Comparison of ENCODE assay signal across 2 cellular contexts in the genomic region with DNA sequence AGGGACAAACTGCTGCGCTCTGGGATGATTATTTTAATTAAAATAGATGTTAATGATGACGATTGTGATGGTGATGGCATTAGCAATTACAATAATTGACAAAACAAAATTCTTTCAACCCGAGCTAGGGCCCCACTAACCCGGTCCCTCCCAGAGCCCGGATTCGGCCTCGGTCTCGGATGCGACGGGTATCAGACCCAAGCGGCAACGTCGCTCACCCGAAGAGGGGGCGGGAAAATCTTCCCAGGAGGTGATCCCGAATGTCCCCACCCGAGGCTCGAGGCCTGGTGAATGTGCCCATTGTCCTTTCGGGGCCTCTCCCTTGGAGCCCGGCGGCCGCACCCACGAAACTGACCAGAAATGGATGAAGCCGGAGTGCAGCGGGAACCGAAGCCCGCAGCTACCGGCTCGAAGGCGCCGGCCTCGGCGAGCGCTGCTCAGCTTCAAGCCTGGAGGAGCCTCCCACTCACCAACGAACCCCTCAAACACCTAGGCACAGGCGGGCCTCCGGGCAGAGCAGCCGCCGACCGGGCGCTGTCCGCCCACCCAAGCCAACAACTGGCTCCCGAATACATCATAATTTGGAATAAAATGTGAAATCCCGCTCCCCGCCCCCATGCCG.
TF ChIP-seq lines count a peak whose summit lies in the region.

No MANE protein-coding gene starts in this region.

TF ChIP-seq in liver, 16 proteins besides CTCF, POLR2A, EP300 and RAD21:
- TF ChIP-seq, protein P1, sequence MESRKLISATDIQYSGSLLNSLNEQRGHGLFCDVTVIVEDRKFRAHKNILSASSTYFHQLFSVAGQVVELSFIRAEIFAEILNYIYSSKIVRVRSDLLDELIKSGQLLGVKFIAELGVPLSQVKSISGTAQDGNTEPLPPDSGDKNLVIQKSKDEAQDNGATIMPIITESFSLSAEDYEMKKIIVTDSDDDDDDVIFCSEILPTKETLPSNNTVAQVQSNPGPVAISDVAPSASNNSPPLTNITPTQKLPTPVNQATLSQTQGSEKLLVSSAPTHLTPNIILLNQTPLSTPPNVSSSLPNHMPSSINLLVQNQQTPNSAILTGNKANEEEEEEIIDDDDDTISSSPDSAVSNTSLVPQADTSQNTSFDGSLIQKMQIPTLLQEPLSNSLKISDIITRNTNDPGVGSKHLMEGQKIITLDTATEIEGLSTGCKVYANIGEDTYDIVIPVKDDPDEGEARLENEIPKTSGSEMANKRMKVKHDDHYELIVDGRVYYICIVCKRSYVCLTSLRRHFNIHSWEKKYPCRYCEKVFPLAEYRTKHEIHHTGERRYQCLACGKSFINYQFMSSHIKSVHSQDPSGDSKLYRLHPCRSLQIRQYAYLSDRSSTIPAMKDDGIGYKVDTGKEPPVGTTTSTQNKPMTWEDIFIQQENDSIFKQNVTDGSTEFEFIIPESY (IDR thresholded peaks at IDR 0.05) = no peak
- TF ChIP-seq GABPA (IDR thresholded peaks at IDR 0.05 in 1 of 2, conservative IDR thresholded peaks at IDR 0.05 in 1 of 2) (no peak), NR2F2 (IDR thresholded peaks at IDR 0.05) (no peak), JUND (IDR thresholded peaks at IDR 0.05) (no peak), FOXA2 (IDR thresholded peaks at IDR 0.05) (no peak), YY1 (IDR thresholded peaks at IDR 0.05) (no peak), TAF1 (conservative IDR thresholded peaks at IDR 0.05) (no peak), RXRA (IDR thresholded peaks at IDR 0.05) (no peak), HNF4G (IDR thresholded peaks at IDR 0.05) (no peak), FOXA1 (IDR thresholded peaks at IDR 0.05) (no peak), HNF4A (conservative IDR thresholded peaks at IDR 0.05) (no peak), EGR1 (IDR thresholded peaks at IDR 0.05; ENCODE audit: low read depth in 2 of 2) (no peak), SP1 (IDR thresholded peaks at IDR 0.05) (no peak)
- TF ChIP-seq, protein P2, sequence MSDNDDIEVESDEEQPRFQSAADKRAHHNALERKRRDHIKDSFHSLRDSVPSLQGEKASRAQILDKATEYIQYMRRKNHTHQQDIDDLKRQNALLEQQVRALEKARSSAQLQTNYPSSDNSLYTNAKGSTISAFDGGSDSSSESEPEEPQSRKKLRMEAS (IDR thresholded peaks at IDR 0.05) = no peak
- TF ChIP-seq, protein P3, sequence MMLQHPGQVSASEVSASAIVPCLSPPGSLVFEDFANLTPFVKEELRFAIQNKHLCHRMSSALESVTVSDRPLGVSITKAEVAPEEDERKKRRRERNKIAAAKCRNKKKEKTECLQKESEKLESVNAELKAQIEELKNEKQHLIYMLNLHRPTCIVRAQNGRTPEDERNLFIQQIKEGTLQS (IDR thresholded peaks at IDR 0.05) = no peak
- TF ChIP-seq, protein P4, sequence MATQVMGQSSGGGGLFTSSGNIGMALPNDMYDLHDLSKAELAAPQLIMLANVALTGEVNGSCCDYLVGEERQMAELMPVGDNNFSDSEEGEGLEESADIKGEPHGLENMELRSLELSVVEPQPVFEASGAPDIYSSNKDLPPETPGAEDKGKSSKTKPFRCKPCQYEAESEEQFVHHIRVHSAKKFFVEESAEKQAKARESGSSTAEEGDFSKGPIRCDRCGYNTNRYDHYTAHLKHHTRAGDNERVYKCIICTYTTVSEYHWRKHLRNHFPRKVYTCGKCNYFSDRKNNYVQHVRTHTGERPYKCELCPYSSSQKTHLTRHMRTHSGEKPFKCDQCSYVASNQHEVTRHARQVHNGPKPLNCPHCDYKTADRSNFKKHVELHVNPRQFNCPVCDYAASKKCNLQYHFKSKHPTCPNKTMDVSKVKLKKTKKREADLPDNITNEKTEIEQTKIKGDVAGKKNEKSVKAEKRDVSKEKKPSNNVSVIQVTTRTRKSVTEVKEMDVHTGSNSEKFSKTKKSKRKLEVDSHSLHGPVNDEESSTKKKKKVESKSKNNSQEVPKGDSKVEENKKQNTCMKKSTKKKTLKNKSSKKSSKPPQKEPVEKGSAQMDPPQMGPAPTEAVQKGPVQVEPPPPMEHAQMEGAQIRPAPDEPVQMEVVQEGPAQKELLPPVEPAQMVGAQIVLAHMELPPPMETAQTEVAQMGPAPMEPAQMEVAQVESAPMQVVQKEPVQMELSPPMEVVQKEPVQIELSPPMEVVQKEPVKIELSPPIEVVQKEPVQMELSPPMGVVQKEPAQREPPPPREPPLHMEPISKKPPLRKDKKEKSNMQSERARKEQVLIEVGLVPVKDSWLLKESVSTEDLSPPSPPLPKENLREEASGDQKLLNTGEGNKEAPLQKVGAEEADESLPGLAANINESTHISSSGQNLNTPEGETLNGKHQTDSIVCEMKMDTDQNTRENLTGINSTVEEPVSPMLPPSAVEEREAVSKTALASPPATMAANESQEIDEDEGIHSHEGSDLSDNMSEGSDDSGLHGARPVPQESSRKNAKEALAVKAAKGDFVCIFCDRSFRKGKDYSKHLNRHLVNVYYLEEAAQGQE (IDR thresholded peaks at IDR 0.05) = no peak

TF ChIP-seq in HepG2, 621 proteins besides CTCF, POLR2A, EP300 and RAD21:
- TF ChIP-seq LCORL (IDR thresholded peaks at IDR 0.05) = no peak
- TF ChIP-seq LCORL (CRISPR knock-in tag; IDR thresholded peaks at IDR 0.05) = no peak
- TF ChIP-seq, protein P5, sequence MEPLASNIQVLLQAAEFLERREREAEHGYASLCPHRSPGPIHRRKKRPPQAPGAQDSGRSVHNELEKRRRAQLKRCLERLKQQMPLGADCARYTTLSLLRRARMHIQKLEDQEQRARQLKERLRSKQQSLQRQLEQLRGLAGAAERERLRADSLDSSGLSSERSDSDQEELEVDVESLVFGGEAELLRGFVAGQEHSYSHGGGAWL (CRISPR knock-in tag; IDR thresholded peaks at IDR 0.05) = no peak
- no peak for TF ChIP-seq MAF1 (CRISPR knock-in tag; IDR thresholded peaks at IDR 0.05; ENCODE audit: borderline replicate concordance)
- no peak for TF ChIP-seq NPAS2 (CRISPR knock-in tag; IDR thresholded peaks at IDR 0.05; ENCODE audit: borderline replicate concordance)
- TF ChIP-seq ZNF788 (CRISPR knock-in tag; IDR thresholded peaks at IDR 0.05; ENCODE audit: borderline replicate concordance) = no peak
- no peak for TF ChIP-seq ZNF782 (CRISPR knock-in tag; IDR thresholded peaks at IDR 0.05; ENCODE audit: borderline replicate concordance)
- no peak for TF ChIP-seq JARID2 (CRISPR knock-in tag; IDR thresholded peaks at IDR 0.05; ENCODE audit: insufficient replicate concordance)
- no peak for TF ChIP-seq NFATC3 (CRISPR knock-in tag; IDR thresholded peaks at IDR 0.05)
- TF ChIP-seq, protein P6, sequence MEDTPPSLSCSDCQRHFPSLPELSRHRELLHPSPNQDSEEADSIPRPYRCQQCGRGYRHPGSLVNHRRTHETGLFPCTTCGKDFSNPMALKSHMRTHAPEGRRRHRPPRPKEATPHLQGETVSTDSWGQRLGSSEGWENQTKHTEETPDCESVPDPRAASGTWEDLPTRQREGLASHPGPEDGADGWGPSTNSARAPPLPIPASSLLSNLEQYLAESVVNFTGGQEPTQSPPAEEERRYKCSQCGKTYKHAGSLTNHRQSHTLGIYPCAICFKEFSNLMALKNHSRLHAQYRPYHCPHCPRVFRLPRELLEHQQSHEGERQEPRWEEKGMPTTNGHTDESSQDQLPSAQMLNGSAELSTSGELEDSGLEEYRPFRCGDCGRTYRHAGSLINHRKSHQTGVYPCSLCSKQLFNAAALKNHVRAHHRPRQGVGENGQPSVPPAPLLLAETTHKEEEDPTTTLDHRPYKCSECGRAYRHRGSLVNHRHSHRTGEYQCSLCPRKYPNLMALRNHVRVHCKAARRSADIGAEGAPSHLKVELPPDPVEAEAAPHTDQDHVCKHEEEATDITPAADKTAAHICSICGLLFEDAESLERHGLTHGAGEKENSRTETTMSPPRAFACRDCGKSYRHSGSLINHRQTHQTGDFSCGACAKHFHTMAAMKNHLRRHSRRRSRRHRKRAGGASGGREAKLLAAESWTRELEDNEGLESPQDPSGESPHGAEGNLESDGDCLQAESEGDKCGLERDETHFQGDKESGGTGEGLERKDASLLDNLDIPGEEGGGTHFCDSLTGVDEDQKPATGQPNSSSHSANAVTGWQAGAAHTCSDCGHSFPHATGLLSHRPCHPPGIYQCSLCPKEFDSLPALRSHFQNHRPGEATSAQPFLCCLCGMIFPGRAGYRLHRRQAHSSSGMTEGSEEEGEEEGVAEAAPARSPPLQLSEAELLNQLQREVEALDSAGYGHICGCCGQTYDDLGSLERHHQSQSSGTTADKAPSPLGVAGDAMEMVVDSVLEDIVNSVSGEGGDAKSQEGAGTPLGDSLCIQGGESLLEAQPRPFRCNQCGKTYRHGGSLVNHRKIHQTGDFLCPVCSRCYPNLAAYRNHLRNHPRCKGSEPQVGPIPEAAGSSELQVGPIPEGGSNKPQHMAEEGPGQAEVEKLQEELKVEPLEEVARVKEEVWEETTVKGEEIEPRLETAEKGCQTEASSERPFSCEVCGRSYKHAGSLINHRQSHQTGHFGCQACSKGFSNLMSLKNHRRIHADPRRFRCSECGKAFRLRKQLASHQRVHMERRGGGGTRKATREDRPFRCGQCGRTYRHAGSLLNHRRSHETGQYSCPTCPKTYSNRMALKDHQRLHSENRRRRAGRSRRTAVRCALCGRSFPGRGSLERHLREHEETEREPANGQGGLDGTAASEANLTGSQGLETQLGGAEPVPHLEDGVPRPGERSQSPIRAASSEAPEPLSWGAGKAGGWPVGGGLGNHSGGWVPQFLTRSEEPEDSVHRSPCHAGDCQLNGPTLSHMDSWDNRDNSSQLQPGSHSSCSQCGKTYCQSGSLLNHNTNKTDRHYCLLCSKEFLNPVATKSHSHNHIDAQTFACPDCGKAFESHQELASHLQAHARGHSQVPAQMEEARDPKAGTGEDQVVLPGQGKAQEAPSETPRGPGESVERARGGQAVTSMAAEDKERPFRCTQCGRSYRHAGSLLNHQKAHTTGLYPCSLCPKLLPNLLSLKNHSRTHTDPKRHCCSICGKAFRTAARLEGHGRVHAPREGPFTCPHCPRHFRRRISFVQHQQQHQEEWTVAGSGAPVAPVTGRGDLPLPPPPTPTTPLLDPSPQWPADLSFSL (CRISPR knock-in tag; IDR thresholded peaks at IDR 0.05) = no peak
- TF ChIP-seq, protein P7, sequence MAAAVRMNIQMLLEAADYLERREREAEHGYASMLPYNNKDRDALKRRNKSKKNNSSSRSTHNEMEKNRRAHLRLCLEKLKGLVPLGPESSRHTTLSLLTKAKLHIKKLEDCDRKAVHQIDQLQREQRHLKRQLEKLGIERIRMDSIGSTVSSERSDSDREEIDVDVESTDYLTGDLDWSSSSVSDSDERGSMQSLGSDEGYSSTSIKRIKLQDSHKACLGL (CRISPR knock-in tag; IDR thresholded peaks at IDR 0.05) = no peak
- TF ChIP-seq, protein P8, sequence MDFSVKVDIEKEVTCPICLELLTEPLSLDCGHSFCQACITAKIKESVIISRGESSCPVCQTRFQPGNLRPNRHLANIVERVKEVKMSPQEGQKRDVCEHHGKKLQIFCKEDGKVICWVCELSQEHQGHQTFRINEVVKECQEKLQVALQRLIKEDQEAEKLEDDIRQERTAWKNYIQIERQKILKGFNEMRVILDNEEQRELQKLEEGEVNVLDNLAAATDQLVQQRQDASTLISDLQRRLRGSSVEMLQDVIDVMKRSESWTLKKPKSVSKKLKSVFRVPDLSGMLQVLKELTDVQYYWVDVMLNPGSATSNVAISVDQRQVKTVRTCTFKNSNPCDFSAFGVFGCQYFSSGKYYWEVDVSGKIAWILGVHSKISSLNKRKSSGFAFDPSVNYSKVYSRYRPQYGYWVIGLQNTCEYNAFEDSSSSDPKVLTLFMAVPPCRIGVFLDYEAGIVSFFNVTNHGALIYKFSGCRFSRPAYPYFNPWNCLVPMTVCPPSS (IDR thresholded peaks at IDR 0.05) = no peak
- no peak for TF ChIP-seq ZNF101 (CRISPR knock-in tag; IDR thresholded peaks at IDR 0.05; ENCODE audit: borderline replicate concordance, low read depth)
- TF ChIP-seq SMAD3 (CRISPR knock-in tag; IDR thresholded peaks at IDR 0.05) = no peak
- TF ChIP-seq NFYC (CRISPR knock-in tag; IDR thresholded peaks at IDR 0.05) = no peak
- no peak for TF ChIP-seq SALL2 (CRISPR knock-in tag; IDR thresholded peaks at IDR 0.05)
- TF ChIP-seq U2AF2 (IDR thresholded peaks at IDR 0.05; ENCODE audit: low read depth, low read length) = no peak
- TF ChIP-seq, protein P9, sequence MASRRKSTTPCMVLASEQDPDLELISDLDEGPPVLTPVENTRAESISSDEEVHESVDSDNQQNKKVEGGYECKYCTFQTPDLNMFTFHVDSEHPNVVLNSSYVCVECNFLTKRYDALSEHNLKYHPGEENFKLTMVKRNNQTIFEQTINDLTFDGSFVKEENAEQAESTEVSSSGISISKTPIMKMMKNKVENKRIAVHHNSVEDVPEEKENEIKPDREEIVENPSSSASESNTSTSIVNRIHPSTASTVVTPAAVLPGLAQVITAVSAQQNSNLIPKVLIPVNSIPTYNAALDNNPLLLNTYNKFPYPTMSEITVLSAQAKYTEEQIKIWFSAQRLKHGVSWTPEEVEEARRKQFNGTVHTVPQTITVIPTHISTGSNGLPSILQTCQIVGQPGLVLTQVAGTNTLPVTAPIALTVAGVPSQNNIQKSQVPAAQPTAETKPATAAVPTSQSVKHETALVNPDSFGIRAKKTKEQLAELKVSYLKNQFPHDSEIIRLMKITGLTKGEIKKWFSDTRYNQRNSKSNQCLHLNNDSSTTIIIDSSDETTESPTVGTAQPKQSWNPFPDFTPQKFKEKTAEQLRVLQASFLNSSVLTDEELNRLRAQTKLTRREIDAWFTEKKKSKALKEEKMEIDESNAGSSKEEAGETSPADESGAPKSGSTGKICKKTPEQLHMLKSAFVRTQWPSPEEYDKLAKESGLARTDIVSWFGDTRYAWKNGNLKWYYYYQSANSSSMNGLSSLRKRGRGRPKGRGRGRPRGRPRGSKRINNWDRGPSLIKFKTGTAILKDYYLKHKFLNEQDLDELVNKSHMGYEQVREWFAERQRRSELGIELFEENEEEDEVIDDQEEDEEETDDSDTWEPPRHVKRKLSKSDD (CRISPR knock-in tag; IDR thresholded peaks at IDR 0.05; ENCODE audit: low read depth) = no peak
